In genomic region chr6:151015320-151015719, GRCh38 we compare ENCODE assay signal across 17 cellular contexts.
"Had no signal": no experiment of that assay in that cellular context is flagged by ENCODE, and none has a peak within 500 bp of the region (broad histone marks: within the 10 kb centered on the region; RNA-seq: fewer than 3 reads in every experiment).

No MANE protein-coding gene starts in this region.

- H3K9me3 Mint-ChIP-seq: activated CD4-positive, alpha-beta T cell treated with anti-CD3 and anti-CD28 coated beads, Interleukin-2, amount 10 ng/mL, durations not matched to agents 24 days and 14 days; activated naive CD4-positive, alpha-beta T cell treated with anti-CD3 and anti-CD28 coated beads, Interleukin-2, amount 50 U/mL, for 72 hours; nephron progenitor cell; stimulated activated memory B cell treated with anti-CD40 and anti-IgM and Interleukin-4, amounts not matched to agents 10 μg/mL and 1 μg/mL and 100 μg/mL, for 72 hours had no signal

- H3K9me3 ChIP-seq: body of pancreas, gastrocnemius medialis, heart left ventricle, psoas muscle, sigmoid colon had no signal

- ATAC-seq: activated CD8-positive, alpha-beta T cell treated with anti-CD3 and anti-CD28 coated beads, Interleukin-2, amount 10 ng/mL, durations not matched to agents 7 days and 5 days; activated naive CD4-positive, alpha-beta T cell treated with anti-CD3 and anti-CD28 coated beads, Interleukin-2, amount 50 U/mL, for 72 hours; body of pancreas; gastrocnemius medialis; heart left ventricle; psoas muscle; stimulated activated memory B cell treated with anti-CD40 and anti-IgM and Interleukin-4, amounts not matched to agents 10 μg/mL and 1 μg/mL and 100 μg/mL, for 72 hours had no signal

- H3K4me1 ChIP-seq: gastrocnemius medialis had no signal

- H3K36me3 ChIP-seq: gastrocnemius medialis, heart left ventricle, sigmoid colon had no signal

- H3K27me3 ChIP-seq: body of pancreas, gastrocnemius medialis, heart left ventricle, sigmoid colon had no signal

- H3K27me3 Mint-ChIP-seq: activated CD4-positive, alpha-beta T cell treated with anti-CD3 and anti-CD28 coated beads, Interleukin-2, amount 10 ng/mL, durations not matched to agents 24 days and 14 days; stimulated activated memory B cell treated with anti-CD40 and anti-IgM and Interleukin-4, amounts not matched to agents 10 μg/mL and 1 μg/mL and 100 μg/mL, for 72 hours had no signal

- H3K27ac Mint-ChIP-seq: activated CD4-positive, alpha-beta T cell treated with anti-CD3 and anti-CD28 coated beads, Interleukin-2, amount 10 ng/mL, durations not matched to agents 24 days and 14 days; activated CD8-positive, alpha-beta T cell treated with anti-CD3 and anti-CD28 coated beads, Interleukin-2, amount 10 ng/mL, durations not matched to agents 7 days and 5 days; nephron progenitor cell; stimulated activated memory B cell treated with anti-CD40 and anti-IgM and Interleukin-4, amounts not matched to agents 10 μg/mL and 1 μg/mL and 100 μg/mL, for 72 hours had no signal

- H3K27ac ChIP-seq: body of pancreas, gastrocnemius medialis, heart left ventricle, psoas muscle had no signal

- H3K4me3 Mint-ChIP-seq: activated CD4-positive, alpha-beta T cell treated with anti-CD3 and anti-CD28 coated beads, Interleukin-2, amount 10 ng/mL, durations not matched to agents 24 days and 14 days; activated CD8-positive, alpha-beta T cell treated with anti-CD3 and anti-CD28 coated beads, Interleukin-2, amount 10 ng/mL, durations not matched to agents 7 days and 5 days; nephron progenitor cell; stimulated activated memory B cell treated with anti-CD40 and anti-IgM and Interleukin-4, amounts not matched to agents 10 μg/mL and 1 μg/mL and 100 μg/mL, for 72 hours had no signal

- H3K4me3 ChIP-seq: body of pancreas, gastrocnemius medialis, psoas muscle had no signal

- DNase-seq: activated CD4-positive, alpha-beta T cell treated with anti-CD3 and anti-CD28 coated beads, Interleukin-2, amount 10 ng/mL, durations not matched to agents 24 days and 14 days; activated CD8-positive, alpha-beta memory T cell treated with anti-CD3 and anti-CD28 coated beads, Interleukin-2, amount 50 U/mL, for 4 hours; activated CD8-positive, alpha-beta T cell treated with anti-CD3 and anti-CD28 coated beads, Interleukin-2, amount 10 ng/mL, durations not matched to agents 7 days and 5 days; activated gamma-delta T cell; activated T-cell treated with anti-CD3 and anti-CD28 coated beads, Interleukin-2, amount 50 U/mL, for 48 hours; body of pancreas; cerebellar nuclear complex; effector CD8-positive, alpha-beta T cell; gastrocnemius medialis; heart left ventricle; nephron progenitor cell; occipital lobe; psoas muscle; sigmoid colon; stimulated activated CD4-positive, alpha-beta T cell treated with anti-CD3 and anti-CD28 coated beads, Interleukin-1b, Interleukin-23, amount 100 ng/mL, for 48 hours had no signal

- H3K4me1 Mint-ChIP-seq: stimulated activated memory B cell treated with anti-CD40 and anti-IgM and Interleukin-4, amounts not matched to agents 10 μg/mL and 1 μg/mL and 100 μg/mL, for 72 hours had no signal
